9 cellular contexts compared by ENCODE assay signal in genomic region chr1:84724128-84724860, GRCh38. TPM values are rescaled to one million over a fixed set of nuclear protein-coding genes. Genes with fewer than 3 reads are reported as not detected.
DNase-seq lines count a peak whose midpoint lies in the region; ATAC-seq and TF ChIP-seq lines count a peak whose summit lies in the region.
"Had no signal": no experiment of that assay in that cellular context is flagged by ENCODE, and none has a peak within 500 bp of the region (broad histone marks: within the 10 kb centered on the region; RNA-seq: fewer than 3 reads in every experiment).

No MANE protein-coding gene starts in this region.

- CTCF ChIA-PET in MCF 10A (lab: Yijun Ruan, JAX): interaction anchor here (0.6 to 1.4 kb wide), 2 partner anchors 11 to 26 kb away, joined by 3 read pairs; no protein-coding TSS in a partner anchor

- BruUV-seq in MCF 10A (replicated peaks; lab: Mats Ljungman, UMichigan): no TSS peak

- H3K27me3 ChIP-seq in breast epithelium: no peaks in the 10 kb centered on the region
- H3K27me3 ChIP-seq in esophagus muscularis mucosa: no peaks in the 10 kb centered on the region

- H3K36me3 Mint-ChIP-seq in MCF 10A (ENCODE audit: insufficient read depth, unreplicated experiment): no peaks in the 10 kb centered on the region

- WGBS in esophagus muscularis mucosa: 74% methylated on average over 17 of the region's 17 CpGs

- TF ChIP-seq POLR2A in breast epithelium (IDR thresholded peaks at IDR 0.05) (no peak), esophagus muscularis mucosa (IDR thresholded peaks at IDR 0.05; ENCODE audit: low read depth) (no peak)

- TF ChIP-seq EP300 in esophagus muscularis mucosa (IDR thresholded peaks at IDR 0.05): no peak

- H3K9me3 ChIP-seq in breast epithelium (no peaks in the 10 kb centered on the region), esophagus muscularis mucosa (no peaks in the 10 kb centered on the region)
- H3K9me3 ChIP-seq: thoracic aorta had no signal

- POLR2A ChIA-PET in MCF 10A (lab: Yijun Ruan, JAX): interaction anchor here (0.7 kb wide), 1 partner anchor 9 kb away, joined by 3 read pairs; no protein-coding TSS in a partner anchor

- intact Hi-C loops in MCF 10A (cut with micrococcal nuclease) (no loop called here), breast epithelium (cut with DNase I; ENCODE audit: low total_unique reads) (no loop called here), esophagus muscularis mucosa (cut with DNase I) (no loop called here)

- TF ChIP-seq CTCF in MCF 10A (IDR thresholded peaks at IDR 0.05; ENCODE audit: unreplicated experiment) (peak; percentile 25), breast epithelium (IDR thresholded peaks at IDR 0.05) (no peak), esophagus muscularis mucosa (IDR thresholded peaks at IDR 0.05) (peak; percentile 7 to 30 (median 18))

- no peaks in the 10 kb centered on the region for H3K27me3 Mint-ChIP-seq in MCF 10A (ENCODE audit: insufficient read depth, unreplicated experiment)

- H3K4me3 ChIP-seq in breast epithelium (no peak overlapping the region), esophagus muscularis mucosa (no peak overlapping the region)
- H3K4me3 ChIP-seq: thoracic aorta had no signal

- H3K4me1 ChIP-seq in breast epithelium (no peaks in the 10 kb centered on the region), esophagus muscularis mucosa (peaks cover 3 to 38% (median 36%) of the 10 kb centered on the region in 4 donors)

- no peaks in the 10 kb centered on the region for H3K36me3 ChIP-seq in breast epithelium
- H3K36me3 ChIP-seq in esophagus muscularis mucosa: no peaks in the 10 kb centered on the region
- H3K36me3 ChIP-seq: thoracic aorta had no signal

- peak; percentile 13 for DNase-seq in MCF 10A (ENCODE audit: unreplicated experiment)
- no peak for DNase-seq in breast epithelium (ENCODE audit: low spot score in 2 of 2)
- peak; percentile 40 to 48 for DNase-seq in activated CD4-positive, alpha-beta T cell treated with anti-CD3 and anti-CD28 coated beads, Interleukin-2, amount 50 U/mL, for 4 hours
- DNase-seq in esophagus muscularis mucosa (ENCODE audit: extremely low spot score): no peak
- peak; percentile 21 for DNase-seq in stimulated activated CD8-positive, alpha-beta memory T cell treated with anti-CD3 and anti-CD28 coated beads, Interleukin-15, amount 100 ng/mL, for 24 hours (ENCODE audit: low read depth)
- no peak for DNase-seq in NCI-H774 (lab: John Stamatoyannopoulos, UW)
- DNase-seq in T1000 (lab: John Stamatoyannopoulos, UW): no peak

- no peak overlapping the region for H3K27ac Mint-ChIP-seq in MCF 10A (ENCODE audit: low read depth, unreplicated experiment)

- H3K4me1 Mint-ChIP-seq in MCF 10A (ENCODE audit: insufficient read depth, unreplicated experiment): peaks cover 20% of the 10 kb centered on the region

- no peaks in the 10 kb centered on the region for H3K9me3 Mint-ChIP-seq in MCF 10A (ENCODE audit: unreplicated experiment)

- H3K4me3 Mint-ChIP-seq in MCF 10A (ENCODE audit: unreplicated experiment): no peak overlapping the region

- no peak for ATAC-seq in HG03097 (IDR thresholded peaks at IDR 0.05; ENCODE audit: low FRiP score, unreplicated experiment)

- no peak overlapping the region for H3K27ac ChIP-seq in breast epithelium
- no peak overlapping the region for H3K27ac ChIP-seq in esophagus muscularis mucosa (replicated peaks in 1 of 4)
- H3K27ac ChIP-seq: thoracic aorta had no signal

RNA-seq across cellular contexts. Expression of gene SSX2IP, which starts 34.0 kb away (rescaled TPM):
- 19.4 and 20.5 TPM in 2 replicates for total RNA-seq in MCF 10A (2022)
- total RNA-seq in breast epithelium: 10 to 100 TPM in 1 of 3 donors, 1 to 10 TPM in 2; 1.1 to 11.0 (median 4.3) TPM
- 10 to 100 TPM in 1 of 4 donors, 1 to 10 TPM in 3; 9.6 to 13.7 (median 9.7) TPM for total RNA-seq in esophagus muscularis mucosa

Comparison
In these comparisons a context has a peak if more than half of its experiments do, and no peak if none do; other contexts are left out.
1. DNase-seq: peak in MCF 10A (single experiment), activated CD4-positive, alpha-beta T cell treated with anti-CD3 and anti-CD28 coated beads, Interleukin-2, amount 50 U/mL, for 4 hours (2 of 2) and stimulated activated CD8-positive, alpha-beta memory T cell treated with anti-CD3 and anti-CD28 coated beads, Interleukin-15, amount 100 ng/mL, for 24 hours (single experiment); none in breast epithelium (0 of 2), esophagus muscularis mucosa (single experiment), NCI-H774 (single experiment) and T1000 (single experiment).
2. CTCF ChIP-seq: peak in MCF 10A (single experiment) and esophagus muscularis mucosa (3 of 3); none in breast epithelium (0 of 3).